Comparison of ENCODE assay signal across 9 cellular contexts in genomic region chr7:118311121-118311803, GRCh38.
DNase-seq lines count a peak whose midpoint lies in the region; ATAC-seq and TF ChIP-seq lines count a peak whose summit lies in the region.
"Had no signal": no experiment of that assay in that cellular context is flagged by ENCODE, and none has a peak within 500 bp of the region (broad histone marks: within the 10 kb centered on the region; RNA-seq: fewer than 3 reads in every experiment).

No MANE protein-coding gene starts in this region.

- peak; percentile 72 for DNase-seq in fibroblast of villous mesenchyme (ENCODE audit: low read depth)
- no peak for DNase-seq in chondrocyte (ENCODE audit: low spot score)
- no peak for DNase-seq in thyroid gland
- DNase-seq in foreskin melanocyte, result no peak
- no peak for DNase-seq in BE2C
- DNase-seq: left cardiac atrium had no signal

- H3K36me3 ChIP-seq in Loucy (ENCODE audit: insufficient read depth, low read length) (peaks cover 4% of the 10 kb centered on the region; the same call in 1 of the 2 replicates), thyroid gland (no peaks in the 10 kb centered on the region), BE2C (no peaks in the 10 kb centered on the region)

- H3K4me1 ChIP-seq in Loucy (ENCODE audit: insufficient read depth, low read length, poor library complexity, severe bottlenecking), result peaks cover 36% of the 10 kb centered on the region
- no peaks in the 10 kb centered on the region for H3K4me1 ChIP-seq in thyroid gland
- no peaks in the 10 kb centered on the region for H3K4me1 ChIP-seq in BE2C

- ATAC-seq in GM19023 (IDR thresholded peaks at IDR 0.05; ENCODE audit: unreplicated experiment), result peak; percentile 59
- peak; percentile 77 for ATAC-seq in HG02642 (IDR thresholded peaks at IDR 0.05; ENCODE audit: poor library complexity, unreplicated experiment)

- no peak for TF ChIP-seq POLR2A in thyroid gland (IDR thresholded peaks at IDR 0.05)

- peak overlapping the region; percentile 63 for H3K4me2 ChIP-seq in Loucy (ENCODE audit: low read depth, low read length, poor library complexity, severe bottlenecking)

- H3K4me3 ChIP-seq in Loucy (ENCODE audit: low read length, poor library complexity, severe bottlenecking) (peak overlapping the region; percentile 48), fibroblast of villous mesenchyme (ENCODE audit: low read depth, low read length) (no peak overlapping the region), thyroid gland (replicated peaks in 1 of 3) (no peak overlapping the region), BE2C (ENCODE audit: low read depth, low read length) (no peak overlapping the region)

- no peak overlapping the region for H3K4me3 Mint-ChIP-seq in chondrocyte (ENCODE audit: unreplicated experiment)

- H3K27ac Mint-ChIP-seq in chondrocyte (ENCODE audit: unreplicated experiment), result no peak overlapping the region

- 53 to 65% methylated on average over 1 of the region's 1 CpG for WGBS in thyroid gland, 2 donors

- peak overlapping the region; percentile 61 for H3K9ac ChIP-seq in Loucy (ENCODE audit: low read depth, low read length, poor library complexity, severe bottlenecking)

- no peaks in the 10 kb centered on the region for H3K9me2 ChIP-seq in Loucy (replicated peaks; ENCODE audit: low read depth, low read length)

- intact Hi-C loops in thyroid gland (cut with DNase I), result no loop called here

- H3K27me3 ChIP-seq in Loucy (ENCODE audit: insufficient read depth, low read length, poor library complexity, severe bottlenecking) (no peaks in the 10 kb centered on the region), thyroid gland (no peaks in the 10 kb centered on the region), BE2C (no peaks in the 10 kb centered on the region)

- 0 out of 2 replicates have a peak, but pooled peaks cover 12% of the 10 kb centered on the region for H3F3A ChIP-seq in Loucy (ENCODE audit: low read depth)

- no peaks in the 10 kb centered on the region for H4K20me1 ChIP-seq in Loucy (ENCODE audit: insufficient read depth, low read length, poor library complexity, severe bottlenecking)

- H3K4me1 Mint-ChIP-seq in chondrocyte (ENCODE audit: low read depth), result peaks cover 3% of the 10 kb centered on the region

- no peaks in the 10 kb centered on the region for H3K79me2 ChIP-seq in Loucy (ENCODE audit: insufficient read depth, low read length)

- no peak overlapping the region for H3K27ac ChIP-seq in thyroid gland

- TF ChIP-seq CTCF in Loucy (conservative IDR thresholded peaks at IDR 0.05; ENCODE audit: low read length) (no peak), fibroblast of villous mesenchyme (IDR thresholded peaks at IDR 0.05; ENCODE audit: insufficient read depth, low read depth, low read length) (no peak), chondrocyte (IDR thresholded peaks at IDR 0.05) (no peak), thyroid gland (IDR thresholded peaks at IDR 0.05) (no peak), BE2C (IDR thresholded peaks at IDR 0.05; ENCODE audit: low read depth, low read length) (no peak)

- H3K9me3 ChIP-seq in Loucy (ENCODE audit: insufficient read depth, low read depth, low read length) (peaks cover 12% of the 10 kb centered on the region; the same call in 1 of the 2 replicates), thyroid gland (no peaks in the 10 kb centered on the region), BE2C (no peaks in the 10 kb centered on the region)

- no peaks in the 10 kb centered on the region for H3K27me3 Mint-ChIP-seq in chondrocyte (ENCODE audit: low read depth)

- H2AFZ ChIP-seq in Loucy (ENCODE audit: low read length), result no peak overlapping the region

- H3K9me3 Mint-ChIP-seq in chondrocyte (ENCODE audit: low read depth), result peaks cover 21% of the 10 kb centered on the region

- no peaks in the 10 kb centered on the region for H3K36me3 Mint-ChIP-seq in chondrocyte (ENCODE audit: low read depth)
